18 cellular contexts compared by ENCODE assay signal in genomic region chr9:34204011-34204635, GRCh38. TPM values are rescaled to one million over a fixed set of nuclear protein-coding genes. Genes with fewer than 3 reads are reported as not detected.
DNase-seq lines count a peak whose midpoint lies in the region; ATAC-seq and TF ChIP-seq lines count a peak whose summit lies in the region.
"Had no signal": no experiment of that assay in that cellular context is flagged by ENCODE, and none has a peak within 500 bp of the region (broad histone marks: within the 10 kb centered on the region; RNA-seq: fewer than 3 reads in every experiment).

No MANE protein-coding gene starts in this region.

- H4K8ac ChIP-seq in mesenchymal stem cell (ENCODE audit: low read length) = no peak overlapping the region

- H3K36me3 ChIP-seq in mesenchymal stem cell (ENCODE audit: control insufficient read depth in 1 of 2, insufficient read depth in 2 of 2, low read depth in 1 of 2, low read length in 2 of 2) (peaks cover 8 to 10% of the 10 kb centered on the region in 2 experiments), brain microvascular endothelial cell (replicated peaks) (peaks cover 7% of the 10 kb centered on the region)
- H3K36me3 ChIP-seq: colonic mucosa had no signal

- no peaks in the 10 kb centered on the region for H3K79me1 ChIP-seq in mesenchymal stem cell (replicated peaks; ENCODE audit: low read length, poor library complexity, severe bottlenecking)

- no peak overlapping the region for H3K4me3 ChIP-seq in mesenchymal stem cell (ENCODE audit: insufficient read depth in 1 of 2, low read depth in 1 of 2, low read length in 2 of 2)
- H3K4me3 ChIP-seq in brain microvascular endothelial cell (ENCODE audit: low read depth, low read length) = no peak overlapping the region
- H3K4me3 ChIP-seq: colonic mucosa, smooth muscle cell, upper lobe of left lung had no signal

- no peak overlapping the region for H3K23ac ChIP-seq in mesenchymal stem cell (ENCODE audit: low read length in 2 of 2)

- TF ChIP-seq CTCF in brain microvascular endothelial cell (IDR thresholded peaks at IDR 0.05; ENCODE audit: low read depth, low read length, missing control alignments) = no peak

- in situ Hi-C loops in brain microvascular endothelial cell (cut with HindIII; ENCODE audit: low pct_ligation_motif_present, low sequenced_read_pairs) = no loop called here

- H3K27me3 ChIP-seq in mesenchymal stem cell (ENCODE audit: control insufficient read depth in 1 of 2, insufficient read depth in 1 of 2, low read length in 2 of 2) (no peaks in the 10 kb centered on the region), brain microvascular endothelial cell (replicated peaks) (no peaks in the 10 kb centered on the region)
- H3K27me3 ChIP-seq: colonic mucosa, upper lobe of left lung had no signal

- no peak overlapping the region for H3K4ac ChIP-seq in mesenchymal stem cell (ENCODE audit: low read depth in 1 of 2, low read length in 2 of 2)

- no peak overlapping the region for H2BK15ac ChIP-seq in mesenchymal stem cell (ENCODE audit: low read depth, poor library complexity, severe bottlenecking)

- no peaks in the 10 kb centered on the region for H3K9me3 ChIP-seq in mesenchymal stem cell (ENCODE audit: control insufficient read depth, low read length)
- H3K9me3 ChIP-seq: colonic mucosa, upper lobe of left lung had no signal

- peak overlapping the region in 1 of 2 donors; percentile 31 for H3K4me3 Mint-ChIP-seq in effector memory CD8-positive, alpha-beta T cell
- H3K4me3 Mint-ChIP-seq: CD8-positive, alpha-beta T cell; T-helper 1 cell treated with Interleukin-12 subunit alpha and Interleukin-12 subunit beta and Interleukin-4 antibody, amounts not matched to agents 30 μg/mL and 1 μg/mL, for 36 hours had no signal

- peaks cover 33% of the 10 kb centered on the region for H3K36me3 Mint-ChIP-seq in effector memory CD8-positive, alpha-beta T cell (ENCODE audit: insufficient read depth)

- H3K27me3 Mint-ChIP-seq in effector memory CD8-positive, alpha-beta T cell = no peaks in the 10 kb centered on the region

- H3K4me1 ChIP-seq in mesenchymal stem cell (ENCODE audit: control insufficient read depth, insufficient read depth, low read depth, low read length) = no peaks in the 10 kb centered on the region
- H3K4me1 ChIP-seq: parathyroid adenoma had no signal

- 56% methylated on average over 2 of the region's 6 CpGs for WGBS in mesenchymal stem cell

- no peak overlapping the region for H3K27ac ChIP-seq in mesenchymal stem cell (ENCODE audit: low read length, poor library complexity, severe bottlenecking)
- H3K27ac ChIP-seq in brain microvascular endothelial cell = no peak overlapping the region
- H3K27ac ChIP-seq: colonic mucosa, parathyroid adenoma had no signal

- no peak overlapping the region for H2BK120ac ChIP-seq in mesenchymal stem cell (ENCODE audit: low read depth, low read length)

- H3K18ac ChIP-seq in mesenchymal stem cell (ENCODE audit: low read depth in 1 of 2, low read length in 2 of 2) = no peak overlapping the region

- H2BK12ac ChIP-seq in mesenchymal stem cell (ENCODE audit: low read length in 2 of 2) = no peak overlapping the region

- intact Hi-C loops in left ventricle myocardium superior (cut with micrococcal nuclease) = no loop called here
- intact Hi-C loops in Right ventricle myocardium inferior (cut with DNase I) = no loop called here

- peak overlapping the region; percentile 71 for H3K9ac ChIP-seq in mesenchymal stem cell (ENCODE audit: low read length)
- H3K9ac ChIP-seq: parathyroid adenoma had no signal

- ATAC-seq in left ventricle myocardium superior = peak; percentile 17
- no peak for ATAC-seq in Right ventricle myocardium inferior
- no peak for ATAC-seq in effector memory CD8-positive, alpha-beta T cell (replicated peaks)
- ATAC-seq: CD8-positive, alpha-beta T cell had no signal

- no peak overlapping the region for H2AK5ac ChIP-seq in mesenchymal stem cell (ENCODE audit: low read length, severe bottlenecking)

- no peak overlapping the region for H3K4me2 ChIP-seq in mesenchymal stem cell (ENCODE audit: low read length, poor library complexity, severe bottlenecking)
- H3K4me2 ChIP-seq: smooth muscle cell had no signal

- no peak overlapping the region for H3K14ac ChIP-seq in mesenchymal stem cell (ENCODE audit: low read length in 2 of 2)

- DNase-seq in left ventricle myocardium superior (no peak), Right ventricle myocardium inferior (ENCODE audit: missing footprints) (no peak), mesenchymal stem cell (no peak), GM19240 (ENCODE audit: insufficient read length, low spot score) (no peak), brain microvascular endothelial cell (no peak)
- no peak for DNase-seq in effector memory CD8-positive, alpha-beta T cell
- no peak for DNase-seq in activated CD4-positive, CD25-positive, alpha-beta regulatory T cell (lab: John Stamatoyannopoulos, UW)
- DNase-seq in stimulated activated naive CD4-positive, alpha-beta T cell (lab: John Stamatoyannopoulos, UW) = no peak
- DNase-seq: activated CD4-positive, CD25-positive, alpha-beta regulatory T cell treated with anti-CD3 and anti-CD28 coated beads, Interleukin-2, amount 50 U/mL, for 72 hours; activated gamma-delta T cell; CD8-positive, alpha-beta T cell; colonic mucosa; KBM-7; NCI-H1092 treated with DMSO at 0.1 percent for 48 hours; upper lobe of left lung had no signal

- H2BK5ac ChIP-seq in mesenchymal stem cell (ENCODE audit: low read depth, low read length, poor library complexity, severe bottlenecking) = no peak overlapping the region

- no peak overlapping the region for H2AFZ ChIP-seq in mesenchymal stem cell (ENCODE audit: low read depth, low read length)
- H2AFZ ChIP-seq: parathyroid adenoma had no signal

- peaks cover 22 to 51% of the 10 kb centered on the region in 2 donors for H3K4me1 Mint-ChIP-seq in effector memory CD8-positive, alpha-beta T cell (ENCODE audit: low read depth in 2 of 2)

- no peak overlapping the region for H4K91ac ChIP-seq in mesenchymal stem cell (ENCODE audit: low read length)

- no peaks in the 10 kb centered on the region for H3K9me3 Mint-ChIP-seq in effector memory CD8-positive, alpha-beta T cell
- H3K9me3 Mint-ChIP-seq: CD8-positive, alpha-beta T cell; T-helper 1 cell treated with Interleukin-12 subunit alpha and Interleukin-12 subunit beta and Interleukin-4 antibody, amounts not matched to agents 30 μg/mL and 1 μg/mL, for 36 hours had no signal

- H3K27ac Mint-ChIP-seq in effector memory CD8-positive, alpha-beta T cell = peak overlapping the region; percentile 46 to 77
- H3K27ac Mint-ChIP-seq: CD8-positive, alpha-beta T cell had no signal

RNA-seq across cellular contexts. Expression of gene UBAP1, which starts 25.3 kb away (rescaled TPM):
- total RNA-seq in left ventricle myocardium superior = 46.9 TPM
- 48.9 TPM for total RNA-seq in Right ventricle myocardium inferior
- polyA plus RNA-seq in mesenchymal stem cell (2013, experiment 1 of 2) = 30.9 TPM
- 29.7 TPM for polyA plus RNA-seq in mesenchymal stem cell (2013, experiment 2 of 2)
